Comparison of ENCODE assay signal across 1 cellular context in genomic region chr4:2401610-2401983, GRCh38.
TF ChIP-seq lines count a peak whose summit lies in the region.

No MANE protein-coding gene starts in this region.

TF ChIP-seq in GM12878, 131 proteins besides CTCF, POLR2A, EP300 and RAD21:
- TF ChIP-seq MTA3 (IDR thresholded peaks at IDR 0.05; ENCODE audit: borderline replicate concordance, low read length) = no peak
- TF ChIP-seq NFYA (IDR thresholded peaks at IDR 0.05; ENCODE audit: borderline replicate concordance, low read depth, low read length) = no peak
- TF ChIP-seq, protein P1, sequence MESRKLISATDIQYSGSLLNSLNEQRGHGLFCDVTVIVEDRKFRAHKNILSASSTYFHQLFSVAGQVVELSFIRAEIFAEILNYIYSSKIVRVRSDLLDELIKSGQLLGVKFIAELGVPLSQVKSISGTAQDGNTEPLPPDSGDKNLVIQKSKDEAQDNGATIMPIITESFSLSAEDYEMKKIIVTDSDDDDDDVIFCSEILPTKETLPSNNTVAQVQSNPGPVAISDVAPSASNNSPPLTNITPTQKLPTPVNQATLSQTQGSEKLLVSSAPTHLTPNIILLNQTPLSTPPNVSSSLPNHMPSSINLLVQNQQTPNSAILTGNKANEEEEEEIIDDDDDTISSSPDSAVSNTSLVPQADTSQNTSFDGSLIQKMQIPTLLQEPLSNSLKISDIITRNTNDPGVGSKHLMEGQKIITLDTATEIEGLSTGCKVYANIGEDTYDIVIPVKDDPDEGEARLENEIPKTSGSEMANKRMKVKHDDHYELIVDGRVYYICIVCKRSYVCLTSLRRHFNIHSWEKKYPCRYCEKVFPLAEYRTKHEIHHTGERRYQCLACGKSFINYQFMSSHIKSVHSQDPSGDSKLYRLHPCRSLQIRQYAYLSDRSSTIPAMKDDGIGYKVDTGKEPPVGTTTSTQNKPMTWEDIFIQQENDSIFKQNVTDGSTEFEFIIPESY (IDR thresholded peaks at IDR 0.05) = no peak
- TF ChIP-seq NRF1 (conservative IDR thresholded peaks at IDR 0.05; ENCODE audit: low read depth, low read length) = no peak
- no peak for TF ChIP-seq BCL11A (IDR thresholded peaks at IDR 0.05; ENCODE audit: low read depth, low read length)
- TF ChIP-seq SRF (IDR thresholded peaks at IDR 0.05; ENCODE audit: low read depth in 2 of 2, low read length in 2 of 2) = no peak
- TF ChIP-seq, protein P2, sequence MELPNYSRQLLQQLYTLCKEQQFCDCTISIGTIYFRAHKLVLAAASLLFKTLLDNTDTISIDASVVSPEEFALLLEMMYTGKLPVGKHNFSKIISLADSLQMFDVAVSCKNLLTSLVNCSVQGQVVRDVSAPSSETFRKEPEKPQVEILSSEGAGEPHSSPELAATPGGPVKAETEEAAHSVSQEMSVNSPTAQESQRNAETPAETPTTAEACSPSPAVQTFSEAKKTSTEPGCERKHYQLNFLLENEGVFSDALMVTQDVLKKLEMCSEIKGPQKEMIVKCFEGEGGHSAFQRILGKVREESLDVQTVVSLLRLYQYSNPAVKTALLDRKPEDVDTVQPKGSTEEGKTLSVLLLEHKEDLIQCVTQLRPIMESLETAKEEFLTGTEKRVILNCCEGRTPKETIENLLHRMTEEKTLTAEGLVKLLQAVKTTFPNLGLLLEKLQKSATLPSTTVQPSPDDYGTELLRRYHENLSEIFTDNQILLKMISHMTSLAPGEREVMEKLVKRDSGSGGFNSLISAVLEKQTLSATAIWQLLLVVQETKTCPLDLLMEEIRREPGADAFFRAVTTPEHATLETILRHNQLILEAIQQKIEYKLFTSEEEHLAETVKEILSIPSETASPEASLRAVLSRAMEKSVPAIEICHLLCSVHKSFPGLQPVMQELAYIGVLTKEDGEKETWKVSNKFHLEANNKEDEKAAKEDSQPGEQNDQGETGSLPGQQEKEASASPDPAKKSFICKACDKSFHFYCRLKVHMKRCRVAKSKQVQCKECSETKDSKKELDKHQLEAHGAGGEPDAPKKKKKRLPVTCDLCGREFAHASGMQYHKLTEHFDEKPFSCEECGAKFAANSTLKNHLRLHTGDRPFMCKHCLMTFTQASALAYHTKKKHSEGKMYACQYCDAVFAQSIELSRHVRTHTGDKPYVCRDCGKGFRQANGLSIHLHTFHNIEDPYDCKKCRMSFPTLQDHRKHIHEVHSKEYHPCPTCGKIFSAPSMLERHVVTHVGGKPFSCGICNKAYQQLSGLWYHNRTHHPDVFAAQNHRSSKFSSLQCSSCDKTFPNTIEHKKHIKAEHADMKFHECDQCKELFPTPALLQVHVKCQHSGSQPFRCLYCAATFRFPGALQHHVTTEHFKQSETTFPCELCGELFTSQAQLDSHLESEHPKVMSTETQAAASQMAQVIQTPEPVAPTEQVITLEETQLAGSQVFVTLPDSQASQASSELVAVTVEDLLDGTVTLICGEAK (IDR thresholded peaks at IDR 0.05; ENCODE audit: borderline replicate concordance) = no peak
- TF ChIP-seq RBBP5 (conservative IDR thresholded peaks at IDR 0.05) = no peak
- no peak for TF ChIP-seq NR2C1 (IDR thresholded peaks at IDR 0.05)
- TF ChIP-seq, protein P3, sequence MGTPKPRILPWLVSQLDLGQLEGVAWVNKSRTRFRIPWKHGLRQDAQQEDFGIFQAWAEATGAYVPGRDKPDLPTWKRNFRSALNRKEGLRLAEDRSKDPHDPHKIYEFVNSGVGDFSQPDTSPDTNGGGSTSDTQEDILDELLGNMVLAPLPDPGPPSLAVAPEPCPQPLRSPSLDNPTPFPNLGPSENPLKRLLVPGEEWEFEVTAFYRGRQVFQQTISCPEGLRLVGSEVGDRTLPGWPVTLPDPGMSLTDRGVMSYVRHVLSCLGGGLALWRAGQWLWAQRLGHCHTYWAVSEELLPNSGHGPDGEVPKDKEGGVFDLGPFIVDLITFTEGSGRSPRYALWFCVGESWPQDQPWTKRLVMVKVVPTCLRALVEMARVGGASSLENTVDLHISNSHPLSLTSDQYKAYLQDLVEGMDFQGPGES (IDR thresholded peaks at IDR 0.05) = no peak
- no peak for TF ChIP-seq STAT1 (conservative IDR thresholded peaks at IDR 0.05)
- TF ChIP-seq ESRRA (IDR thresholded peaks at IDR 0.05; ENCODE audit: low read length) = no peak
- TF ChIP-seq, protein P4, sequence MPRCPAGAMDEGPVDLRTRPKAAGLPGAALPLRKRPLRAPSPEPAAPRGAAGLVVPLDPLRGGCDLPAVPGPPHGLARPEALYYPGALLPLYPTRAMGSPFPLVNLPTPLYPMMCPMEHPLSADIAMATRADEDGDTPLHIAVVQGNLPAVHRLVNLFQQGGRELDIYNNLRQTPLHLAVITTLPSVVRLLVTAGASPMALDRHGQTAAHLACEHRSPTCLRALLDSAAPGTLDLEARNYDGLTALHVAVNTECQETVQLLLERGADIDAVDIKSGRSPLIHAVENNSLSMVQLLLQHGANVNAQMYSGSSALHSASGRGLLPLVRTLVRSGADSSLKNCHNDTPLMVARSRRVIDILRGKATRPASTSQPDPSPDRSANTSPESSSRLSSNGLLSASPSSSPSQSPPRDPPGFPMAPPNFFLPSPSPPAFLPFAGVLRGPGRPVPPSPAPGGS (IDR thresholded peaks at IDR 0.05; ENCODE audit: borderline replicate concordance, insufficient read depth, low read depth, low read length, poor library complexity, severe bottlenecking) = no peak
- no peak for TF ChIP-seq SIN3A (IDR thresholded peaks at IDR 0.05; ENCODE audit: low read depth, low read length)
- TF ChIP-seq SIX5 (IDR thresholded peaks at IDR 0.05; ENCODE audit: low read depth, low read length, severe bottlenecking) = no peak
- TF ChIP-seq SP1 (IDR thresholded peaks at IDR 0.05; ENCODE audit: low read depth, low read length) = no peak
- TF ChIP-seq NFIC (IDR thresholded peaks at IDR 0.05; ENCODE audit: low read depth, low read length) = no peak
